In genomic region chr1:228488107-228488817, GRCh38 we compare ENCODE assay signal across 8 cellular contexts. TPM values are rescaled to one million over a fixed set of nuclear protein-coding genes. Genes with fewer than 3 reads are reported as not detected.
DNase-seq lines count a peak whose midpoint lies in the region; TF ChIP-seq lines count a peak whose summit lies in the region.

No MANE protein-coding gene starts in this region.

- H3K4me1 Mint-ChIP-seq in neural progenitor cell = peaks cover 15% of the 10 kb centered on the region

- H3K36me3 ChIP-seq in MM.1S (replicated peaks; ENCODE audit: insufficient read depth, low read length) (0 out of 2 replicates have a peak, but pooled peaks cover 4% of the 10 kb centered on the region), neural progenitor cell (no peaks in the 10 kb centered on the region)

- intact Hi-C loops in dorsolateral prefrontal cortex (cut with DNase I) = loop anchor here in 1 of 2 donors (5.0 kb wide), 2 partner anchors 81 to 346 kb away; partner anchors contain the start of genes GUK1 and TRIM11

- H3K9ac ChIP-seq in MM.1S (ENCODE audit: low read length) = peak overlapping the region; percentile 69
- peak overlapping the region; percentile 20 for H3K9ac ChIP-seq in neural progenitor cell

- peaks cover 14% of the 10 kb centered on the region for H3K36me3 Mint-ChIP-seq in neural progenitor cell

- H3K9me3 ChIP-seq in MM.1S (replicated peaks; ENCODE audit: insufficient read depth, low read length) = no peaks in the 10 kb centered on the region
- no peaks in the 10 kb centered on the region for H3K9me3 ChIP-seq in neural progenitor cell (ENCODE audit: low read depth)

- H3F3A ChIP-seq in MM.1S (ENCODE audit: insufficient read depth, low read length) = peaks cover 7% of the 10 kb centered on the region; the same call in 1 of the 2 replicates
- peaks cover 6% of the 10 kb centered on the region for H3F3A ChIP-seq in neural progenitor cell (ENCODE audit: low read depth)

- H2AFZ ChIP-seq in MM.1S (ENCODE audit: low read length) (no peak overlapping the region), neural progenitor cell (replicated peaks) (no peak overlapping the region)

- H3K27me3 Mint-ChIP-seq in neural progenitor cell (ENCODE audit: insufficient read depth, low read depth) = peaks cover 7% of the 10 kb centered on the region

- H3K27ac ChIP-seq in MM.1S (ENCODE audit: low read length) = no peak overlapping the region
- H3K27ac ChIP-seq in dorsolateral prefrontal cortex = peak overlapping the region in 41 of 59 donors; percentile 7 to 100 (median 100)
- no peak overlapping the region for H3K27ac ChIP-seq in neural progenitor cell

- TF ChIP-seq CTCF in GM10248 (IDR thresholded peaks at IDR 0.05; ENCODE audit: control extremely low read depth, extremely low read depth, low read depth, missing control alignments) = no peak
- TF ChIP-seq CTCF in MM.1S (IDR thresholded peaks at IDR 0.05; ENCODE audit: low read length) = no peak
- TF ChIP-seq CTCF in dorsolateral prefrontal cortex (IDR thresholded peaks at IDR 0.05 in 54 of 56, conservative IDR thresholded peaks at IDR 0.05 in 2 of 56; ENCODE audit: low read depth in 1 of 56, partially characterized antibody in 56 of 56) = no peak
- no peak for TF ChIP-seq CTCF in neural progenitor cell (IDR thresholded peaks at IDR 0.05)

- H3K4me2 ChIP-seq in MM.1S (ENCODE audit: low read depth, low read length) (peak overlapping the region; percentile 82), neural progenitor cell (peak overlapping the region; percentile 77)

- CTCF ChIA-PET in GM10248 (lab: Yijun Ruan, JAX) = interaction anchor here (0.9 to 2.9 kb wide), 5 partner anchors 12 to 32 kb away, joined by 3 to 17 read pairs (median 4); no protein-coding TSS in a partner anchor

- DNase-seq in GM10248 (ENCODE audit: extremely low spot score) (peak; percentile 51), MM.1S (peak; percentile 22), dorsolateral prefrontal cortex (no peak), neural progenitor cell (ENCODE audit: low spot score) (no peak), SW 1271 (lab: John Stamatoyannopoulos, UW) (no peak), AG08395 (ENCODE audit: low spot score) (no peak), NCI-H146 treated with DMSO at 0.1 percent for 48 hours (lab: John Stamatoyannopoulos, UW; ENCODE audit: unreplicated experiment) (no peak), COLO829 (ENCODE audit: low spot score) (no peak)

- H4K20me1 ChIP-seq in MM.1S (ENCODE audit: insufficient read depth, low read length) (no peaks in the 10 kb centered on the region), neural progenitor cell (ENCODE audit: low read depth) (peaks cover 15% of the 10 kb centered on the region)

- peak overlapping the region; percentile 92 for H3K4me3 Mint-ChIP-seq in neural progenitor cell

- H3K4me3 ChIP-seq in MM.1S (ENCODE audit: low read length) (peak overlapping the region; percentile 68), dorsolateral prefrontal cortex (peak overlapping the region; percentile 41 to 99 (median 89)), neural progenitor cell (peak overlapping the region; percentile 81)

- H3K27me3 ChIP-seq in MM.1S (replicated peaks; ENCODE audit: insufficient read depth, low read length) = no peaks in the 10 kb centered on the region
- H3K27me3 ChIP-seq in dorsolateral prefrontal cortex = no peaks in the 10 kb centered on the region
- H3K27me3 ChIP-seq in neural progenitor cell = peaks cover 5% of the 10 kb centered on the region

- H3K79me2 ChIP-seq in MM.1S (ENCODE audit: low read length) = peaks cover 32% of the 10 kb centered on the region
- peaks cover 6% of the 10 kb centered on the region for H3K79me2 ChIP-seq in neural progenitor cell (ENCODE audit: low read depth)

- H3K4me1 ChIP-seq in MM.1S (ENCODE audit: low read length) (peaks cover 15% of the 10 kb centered on the region), neural progenitor cell (peaks cover 8% of the 10 kb centered on the region)

- POLR2A ChIA-PET in GM10248 (lab: Yijun Ruan, JAX) = no interaction called here

- H3K9me3 Mint-ChIP-seq in neural progenitor cell = no peaks in the 10 kb centered on the region

- peak overlapping the region; percentile 74 for H3K27ac Mint-ChIP-seq in neural progenitor cell

- H3K9me2 ChIP-seq in MM.1S (replicated peaks; ENCODE audit: insufficient read depth, low read length) = no peaks in the 10 kb centered on the region

RNA-seq across cellular contexts. Expression of gene RNF187, which starts 1.1 kb away (rescaled TPM):
- total RNA-seq in dorsolateral prefrontal cortex = 100 to 1,000 TPM; 154 to 378 (median 280) TPM
- 16.1 and 32.3 TPM in 2 replicates for total RNA-seq in neural progenitor cell (ENCODE audit: low replicate concordance)

Comparison
In these comparisons a context has a peak if more than half of its experiments do, and no peak if none do; other contexts are left out.
1. DNase-seq: peak in GM10248 (single experiment) and MM.1S (single experiment); none in dorsolateral prefrontal cortex (0 of 10), neural progenitor cell (single experiment), SW 1271 (0 of 2), AG08395 (single experiment), NCI-H146 treated with DMSO at 0.1 percent for 48 hours (single experiment) and COLO829 (single experiment).
2. H3K27ac ChIP-seq: peak in dorsolateral prefrontal cortex (41 of 59); none in MM.1S (single experiment) and neural progenitor cell (single experiment).
3. Peak in every context shown above with its lines, with median percentiles within 50 percentile points of each other: H3K4me3 ChIP-seq.